8 cellular contexts compared by ENCODE assay signal in genomic region chr20:36835453-36836198, GRCh38. TPM values are rescaled to one million over a fixed set of nuclear protein-coding genes. Genes with fewer than 3 reads are reported as not detected.
A peak's percentile ranks its signal among the peaks of the same experiment; 100 is the strongest.
DNase-seq lines count a peak whose midpoint lies in the region; ATAC-seq lines count a peak whose summit lies in the region.

No MANE protein-coding gene starts in this region.

- H4K5ac ChIP-seq in mesendoderm (ENCODE audit: low read length) = peak overlapping the region; percentile 41

- peak overlapping the region; percentile 71 for H2AK5ac ChIP-seq in mesendoderm (ENCODE audit: low read length)

- no peak overlapping the region for H2BK15ac ChIP-seq in mesendoderm (replicated peaks; ENCODE audit: low read depth)

- no CpG with 5 or more reads among the region's 28 CpGs for WGBS in mesendoderm (ENCODE audit: extremely low coverage, insufficient coverage, low lambda C conversion rate)

- H3K9ac ChIP-seq in mesendoderm (ENCODE audit: low read length) = peak overlapping the region; percentile 66

- H3K23ac ChIP-seq in mesendoderm (ENCODE audit: low read length) = peak overlapping the region; percentile 38

- H4K8ac ChIP-seq in mesendoderm (ENCODE audit: low read depth, low read length) = no peak overlapping the region

- peak overlapping the region in 1 of 2 donors; percentile 10 for H3K27ac Mint-ChIP-seq in effector memory CD8-positive, alpha-beta T cell

- no peak overlapping the region for H3K4me3 ChIP-seq in mesendoderm (ENCODE audit: low read length)

- peaks cover 4 to 5% of the 10 kb centered on the region in 2 donors for H3K4me1 Mint-ChIP-seq in effector memory CD8-positive, alpha-beta T cell (ENCODE audit: low read depth in 2 of 2)

- peak overlapping the region; percentile 73 to 83 for H3K4me3 Mint-ChIP-seq in effector memory CD8-positive, alpha-beta T cell

- no peaks in the 10 kb centered on the region for H3K9me3 Mint-ChIP-seq in effector memory CD8-positive, alpha-beta T cell

- no peaks in the 10 kb centered on the region for H3K79me1 ChIP-seq in mesendoderm (ENCODE audit: low read length)

- H3K27me3 Mint-ChIP-seq in effector memory CD8-positive, alpha-beta T cell = no peaks in the 10 kb centered on the region

- peak overlapping the region; percentile 77 for H3K18ac ChIP-seq in mesendoderm (ENCODE audit: low read length)

- H3K4me2 ChIP-seq in mesendoderm (ENCODE audit: low read length) = no peak overlapping the region

- peak overlapping the region; percentile 70 for H3K27ac ChIP-seq in mesendoderm (ENCODE audit: low read depth, low read length)

- H3K36me3 Mint-ChIP-seq in effector memory CD8-positive, alpha-beta T cell (ENCODE audit: insufficient read depth) = peaks cover 9% of the 10 kb centered on the region

- no peaks in the 10 kb centered on the region for H3K79me2 ChIP-seq in mesendoderm (ENCODE audit: control insufficient read depth, insufficient read depth, low read length)

- DNase-seq in CD1c-positive myeloid dendritic cell (ENCODE audit: extremely low spot score) (peak; percentile 91), HS-5 (ENCODE audit: low read depth) (peak; percentile 62), NOMO-1 (lab: John Stamatoyannopoulos, UW; ENCODE audit: unreplicated experiment in 2 of 2) (peak; percentile 89 to 93), mesendoderm (peak; percentile 98)
- DNase-seq in activated CD8-positive, alpha-beta memory T cell treated with anti-CD3 and anti-CD28 coated beads for 48 hours (ENCODE audit: low read depth in 2 of 3, low spot score in 2 of 3) = peak; percentile 62 to 67 (median 64)
- peak; percentile 64 to 69 (median 65) for DNase-seq in effector memory CD8-positive, alpha-beta T cell
- peak; percentile 51 for DNase-seq in stimulated activated CD8-positive, alpha-beta memory T cell treated with anti-CD3 and anti-CD28 coated beads, Interleukin-12 subunit alpha, Interleukin-12 subunit beta, amount 100 ng/mL, for 24 hours (ENCODE audit: extremely low read depth)

- peaks cover 2% of the 10 kb centered on the region for H3K4me1 ChIP-seq in mesendoderm (ENCODE audit: control insufficient read depth, low read depth, low read length)

- peak overlapping the region; percentile 89 for H3K56ac ChIP-seq in mesendoderm (ENCODE audit: low read length)

- no peaks in the 10 kb centered on the region for H3K27me3 ChIP-seq in mesendoderm (ENCODE audit: insufficient read depth, low read length, poor library complexity)

- H2BK120ac ChIP-seq in mesendoderm (ENCODE audit: low read depth, low read length) = peak overlapping the region; percentile 89

- H3K36me3 ChIP-seq in mesendoderm (ENCODE audit: control insufficient read depth, insufficient read depth, low read length) = no peaks in the 10 kb centered on the region

- peak overlapping the region; percentile 56 for H2BK5ac ChIP-seq in mesendoderm (ENCODE audit: low read length)

- peak; percentile 84 for ATAC-seq in GM19452 (IDR thresholded peaks at IDR 0.05; ENCODE audit: unreplicated experiment)
- ATAC-seq in effector memory CD8-positive, alpha-beta T cell (replicated peaks) = peak; percentile 98

- H3K4ac ChIP-seq in mesendoderm (ENCODE audit: low read depth, low read length) = peak overlapping the region; percentile 92

RNA-seq across cellular contexts. Expression of gene TLDC2, which starts 40.3 kb away (rescaled TPM):
- 0.17 TPM for polyA plus RNA-seq in mesendoderm (2013, experiment 1 of 2)
- 0.20 TPM for polyA plus RNA-seq in mesendoderm (2013, experiment 2 of 2)
